ENCODE assay signal across 14 cellular contexts in genomic region chr4:128803783-128804182, GRCh38. TPM values are rescaled to one million over a fixed set of nuclear protein-coding genes. Genes with fewer than 3 reads are reported as not detected.
A peak's percentile ranks its signal among the peaks of the same experiment; 100 is the strongest.
DNase-seq lines count a peak whose midpoint lies in the region; ATAC-seq and TF ChIP-seq lines count a peak whose summit lies in the region.
"Had no signal": no experiment of that assay in that cellular context is flagged by ENCODE, and none has a peak within 500 bp of the region (broad histone marks: within the 10 kb centered on the region; RNA-seq: fewer than 3 reads in every experiment).

No MANE protein-coding gene starts in this region.

- H3K9ac ChIP-seq in mucosa of stomach (ENCODE audit: low read length), result peak overlapping the region; percentile 44

- H3K9me3 ChIP-seq in OCI-LY7 (ENCODE audit: low read length) (no peaks in the 10 kb centered on the region), mucosa of stomach (ENCODE audit: control insufficient read depth, low read length) (no peaks in the 10 kb centered on the region), psoas muscle (no peaks in the 10 kb centered on the region)
- H3K9me3 ChIP-seq: SJSA1 had no signal

- BruUV-seq in OCI-LY7 (replicated peaks; lab: Mats Ljungman, UMichigan), result no TSS peak

- intact Hi-C loops in OCI-LY7 (cut with micrococcal nuclease; ENCODE audit: unreplicated experiment), result no loop called here
- intact Hi-C loops in psoas muscle (cut with DNase I), result no loop called here

- H3K4me3 ChIP-seq in GM12865 (ENCODE audit: low read depth, low read length), result peak overlapping the region; percentile 11; the same call in 1 of the 2 replicates
- no peak overlapping the region for H3K4me3 ChIP-seq in OCI-LY7 (ENCODE audit: low read depth, low read length, poor library complexity, severe bottlenecking)
- H3K4me3 ChIP-seq in mucosa of stomach (ENCODE audit: low read length), result no peak overlapping the region
- H3K4me3 ChIP-seq in coronary artery, result no peak overlapping the region
- no peak overlapping the region for H3K4me3 ChIP-seq in psoas muscle
- H3K4me3 ChIP-seq: SJSA1 had no signal

- H3K36me3 ChIP-seq in OCI-LY7 (ENCODE audit: insufficient read depth, low read length), result no peaks in the 10 kb centered on the region
- H3K36me3 ChIP-seq in mucosa of stomach (ENCODE audit: control insufficient read depth, insufficient read depth, low read length), result no peaks in the 10 kb centered on the region
- H3K36me3 ChIP-seq in psoas muscle (ENCODE audit: insufficient read depth in 1 of 2, low read depth in 1 of 2), result no peaks in the 10 kb centered on the region
- H3K36me3 ChIP-seq: SJSA1 had no signal

- H3K4me1 ChIP-seq in OCI-LY7 (ENCODE audit: insufficient read depth, low read length, poor library complexity, severe bottlenecking) (no peaks in the 10 kb centered on the region), mucosa of stomach (ENCODE audit: control insufficient read depth, insufficient read depth, low read length) (peaks cover 8% of the 10 kb centered on the region), psoas muscle (no peaks in the 10 kb centered on the region)
- H3K4me1 ChIP-seq: SJSA1 had no signal

- H3K9me2 ChIP-seq in OCI-LY7 (ENCODE audit: insufficient read depth, low read length), result no peaks in the 10 kb centered on the region

- no peaks in the 10 kb centered on the region for H4K20me1 ChIP-seq in OCI-LY7 (ENCODE audit: insufficient read depth, low read length)

- H2AFZ ChIP-seq in OCI-LY7 (ENCODE audit: low read length), result peak overlapping the region; percentile 75

- WGBS in psoas muscle, 3 donors, result 82 to 89% (median 88%) methylated on average over 2 of the region's 2 CpGs

- POLR2A ChIA-PET in OCI-LY7 (lab: Charles Lee), result interaction anchor here (0.8 kb wide), 1 partner anchor 273 kb away, joined by 3 read pairs; no protein-coding TSS in a partner anchor

- H3K27me3 ChIP-seq in mucosa of stomach (ENCODE audit: control insufficient read depth, insufficient read depth, low read length) (no peaks in the 10 kb centered on the region), psoas muscle (ENCODE audit: insufficient read depth in 3 of 3, low read length in 2 of 3) (no peaks in the 10 kb centered on the region)
- H3K27me3 ChIP-seq: SJSA1 had no signal

- no peaks in the 10 kb centered on the region for H3K79me2 ChIP-seq in OCI-LY7 (ENCODE audit: insufficient read depth, low read depth, low read length)

- TF ChIP-seq CTCF in GM12865 (IDR thresholded peaks at IDR 0.05; ENCODE audit: insufficient read depth, low read depth, low read length, missing control alignments) (no peak), OCI-LY7 (conservative IDR thresholded peaks at IDR 0.05; ENCODE audit: low read length) (no peak), coronary artery (IDR thresholded peaks at IDR 0.05) (no peak), psoas muscle (IDR thresholded peaks at IDR 0.05) (no peak)

- CTCF ChIA-PET in OCI-LY7 (lab: Charles Lee; ENCODE audit: unreplicated experiment), result no interaction called here

- H3K27ac ChIP-seq in OCI-LY7 (ENCODE audit: low read depth, low read length, poor library complexity, severe bottlenecking) (no peak overlapping the region), coronary artery (no peak overlapping the region), psoas muscle (no peak overlapping the region)
- H3K27ac ChIP-seq: SJSA1 had no signal

- peak; percentile 75 for ATAC-seq in GM19351 (IDR thresholded peaks at IDR 0.05; ENCODE audit: unreplicated experiment)
- no peak for ATAC-seq in psoas muscle
- ATAC-seq in HG03095 (IDR thresholded peaks at IDR 0.05; ENCODE audit: unreplicated experiment), result no peak

- H3K4me2 ChIP-seq in OCI-LY7 (ENCODE audit: low read length), result peak overlapping the region; percentile 40

- DNase-seq in GM12865 (ENCODE audit: low read depth) (peak; percentile 82), OCI-LY7 (ENCODE audit: low spot score) (peak; percentile 35), coronary artery (ENCODE audit: low spot score) (no peak), psoas muscle (no peak), hepatic stellate cell (ENCODE audit: low spot score) (no peak)
- DNase-seq: activated B cell treated with CpG ODN at 0.5 μM for 24 hours, cortex of kidney, GDM1, NCI-H1092, NCI-H526 had no signal

RNA-seq across cellular contexts. Expression of gene JADE1, which starts 5.7 kb away (rescaled TPM):
- 43.1 and 52.8 TPM in 2 replicates for total RNA-seq in OCI-LY7 (2014; rRNA removed; shearing (Covaris generic))
- 64.0 and 72.4 TPM in 2 replicates for total RNA-seq in OCI-LY7 (2022)
- total RNA-seq in psoas muscle, result 10 to 100 TPM; 16.8 to 21.4 (median 19.0) TPM
- 10 to 100 TPM in 1 of 3 donors, 1 to 10 TPM in 2; 5.8 to 16.4 (median 6.5) TPM for polyA plus RNA-seq in psoas muscle

Comparison
In these comparisons a context has a peak if more than half of its experiments do, and no peak if none do; other contexts are left out.
1. DNase-seq: peak in GM12865 (single experiment) and OCI-LY7 (single experiment); none in coronary artery (single experiment), psoas muscle (0 of 2) and hepatic stellate cell (single experiment).